In genomic region chr9:80691229-80691628, GRCh38 we compare ENCODE assay signal across 19 cellular contexts.
"Had no signal": no experiment of that assay in that cellular context is flagged by ENCODE, and none has a peak within 500 bp of the region (broad histone marks: within the 10 kb centered on the region; RNA-seq: fewer than 3 reads in every experiment).

No MANE protein-coding gene starts in this region.

- H3K4me3 Mint-ChIP-seq: endodermal cell; naive thymus-derived CD8-positive, alpha-beta T cell; type B pancreatic cell had no signal

- H3K9me3 ChIP-seq: suprapubic skin, thyroid gland, uterus had no signal

- H3K27ac ChIP-seq: coronary artery, heart left ventricle, suprapubic skin, thyroid gland had no signal

- H3K36me3 Mint-ChIP-seq: naive thymus-derived CD8-positive, alpha-beta T cell; type B pancreatic cell had no signal

- H3K4me3 ChIP-seq: coronary artery, heart left ventricle, mucosa of descending colon, suprapubic skin, thyroid gland, uterus had no signal

- H3K4me1 Mint-ChIP-seq: endodermal cell had no signal

- H3K27me3 ChIP-seq: heart left ventricle, suprapubic skin, thyroid gland, uterus had no signal

- DNase-seq: effector CD4-positive, alpha-beta T cell; endodermal cell; erythroblast; heart left ventricle; hippocampal formation; mucosa of descending colon; naive thymus-derived CD8-positive, alpha-beta T cell; posterior cingulate gyrus; small intestine; stimulated activated CD4-positive, alpha-beta T cell treated with anti-CD3 and anti-CD28 coated beads, Interleukin-12 subunit alpha, Interleukin-12 subunit beta, amount 100 ng/mL, for 4 hours; stimulated activated naive CD4-positive, alpha-beta T cell treated with Interleukin-2 at 50 U/mL for 16 hours; thyroid gland; uterus had no signal

- H3K36me3 ChIP-seq: heart left ventricle, suprapubic skin, thyroid gland, uterus had no signal

- H3K9me3 Mint-ChIP-seq: type B pancreatic cell had no signal

- H3K27me3 Mint-ChIP-seq: type B pancreatic cell had no signal

- H3K27ac Mint-ChIP-seq: endodermal cell; naive thymus-derived CD8-positive, alpha-beta T cell; type B pancreatic cell had no signal

- FAIRE-seq: endothelial cell of umbilical vein, frontal cortex, keratinocyte, small intestine had no signal

- H3K4me1 ChIP-seq: heart left ventricle, suprapubic skin, thyroid gland, uterus had no signal
